Comparison of ENCODE assay signal across 9 cellular contexts in the genomic region with DNA sequence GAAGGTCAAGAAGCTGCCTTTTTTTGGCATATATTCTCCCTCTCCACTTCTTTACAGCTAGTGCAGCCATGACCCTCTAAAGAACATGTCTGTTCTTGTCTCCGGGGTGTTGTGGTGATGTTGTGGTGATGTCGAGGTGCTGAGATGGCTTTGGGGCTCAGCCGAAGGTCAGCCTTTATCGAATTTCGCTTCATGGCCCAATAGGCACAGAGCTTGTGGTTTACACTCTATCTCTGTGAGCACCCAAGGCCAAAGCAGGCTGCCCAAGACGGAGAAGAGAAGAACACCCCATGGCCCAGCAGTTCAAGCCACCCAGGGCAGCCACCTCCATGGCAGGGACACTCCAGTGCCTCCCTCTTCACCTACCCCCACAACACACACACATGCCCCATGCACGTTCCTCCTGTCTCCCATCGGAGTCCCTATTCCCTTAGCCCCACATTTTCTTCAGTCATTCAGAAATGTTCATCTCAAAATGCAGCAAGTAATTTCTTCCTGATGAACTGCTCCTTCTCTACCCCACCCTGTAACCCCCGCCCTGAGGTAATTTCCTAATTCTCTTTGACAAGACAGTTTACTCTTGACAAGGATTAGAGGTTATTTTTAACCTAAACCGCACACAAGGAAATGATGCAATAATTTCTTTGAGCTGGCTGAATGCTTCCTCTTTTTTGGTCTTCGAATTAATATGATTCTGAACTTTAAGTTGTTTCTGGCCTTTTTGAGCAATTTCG. TPM values are rescaled to one million over a fixed set of nuclear protein-coding genes. Genes with fewer than 3 reads are reported as not detected.
DNase-seq lines count a peak whose midpoint lies in the region; ATAC-seq, FAIRE-seq and TF ChIP-seq lines count a peak whose summit lies in the region.
"Had no signal": no experiment of that assay in that cellular context is flagged by ENCODE, and none has a peak within 500 bp of the region (broad histone marks: within the 10 kb centered on the region; RNA-seq: fewer than 3 reads in every experiment).

No MANE protein-coding gene starts in this region.

- H3K4me2 ChIP-seq in Karpas-422 (ENCODE audit: low read depth, low read length, poor library complexity, severe bottlenecking) (peak overlapping the region; percentile 72), K562 (ENCODE audit: insufficient read depth, low read length) (peak overlapping the region; percentile 60; the same call in 1 of the 2 replicates)

- WGBS in K562 (ENCODE audit: insufficient coverage, low coverage, missing lambda C conversion rate), result 6% methylated on average over 11 of the region's 12 CpGs

- peak overlapping the region; percentile 56 for H3K4me3 Mint-ChIP-seq in activated CD4-positive, alpha-beta T cell treated with anti-CD3 and anti-CD28 coated beads, Interleukin-2, amount 10 ng/mL, durations not matched to agents 24 days and 14 days
- no peak overlapping the region for H3K4me3 Mint-ChIP-seq in type B pancreatic cell

- no peaks in the 10 kb centered on the region for H3K9me3 ChIP-seq in Karpas-422 (ENCODE audit: low read length)
- no peaks in the 10 kb centered on the region for H3K9me3 ChIP-seq in K562 (replicated peaks; ENCODE audit: control insufficient read depth, insufficient read depth, low read depth, low read length)

- peaks cover 26% of the 10 kb centered on the region for H3K4me1 Mint-ChIP-seq in activated CD4-positive, alpha-beta T cell treated with anti-CD3 and anti-CD28 coated beads, Interleukin-2, amount 10 ng/mL, durations not matched to agents 24 days and 14 days
- peaks cover 35% of the 10 kb centered on the region for H3K4me1 Mint-ChIP-seq in type B pancreatic cell (ENCODE audit: unreplicated experiment)

- CTCF ChIA-PET in K562 (lab: Yijun Ruan, JAX; ENCODE audit: low intra/inter-chr PET ratio), result no interaction called here

- peaks cover 2% of the 10 kb centered on the region for H3K36me3 Mint-ChIP-seq in activated CD4-positive, alpha-beta T cell treated with anti-CD3 and anti-CD28 coated beads, Interleukin-2, amount 10 ng/mL, durations not matched to agents 24 days and 14 days (ENCODE audit: low read depth)
- H3K36me3 Mint-ChIP-seq in type B pancreatic cell, result no peaks in the 10 kb centered on the region

- H3K27me3 ChIP-seq in Karpas-422 (ENCODE audit: low read length) (no peaks in the 10 kb centered on the region), K562 (ENCODE audit: control insufficient read depth in 2 of 2, insufficient read depth in 2 of 2, low read length in 2 of 2) (no peaks in the 10 kb centered on the region; a peak in 1 of 5 replicates)

- no peaks in the 10 kb centered on the region for H3K36me3 ChIP-seq in Karpas-422 (ENCODE audit: insufficient read depth, low read length)
- H3K36me3 ChIP-seq in K562 (ENCODE audit: control insufficient read depth, insufficient read depth, low read length), result no peaks in the 10 kb centered on the region

- in situ Hi-C loops in K562 (cut with MboI), result no loop called here

- TF ChIP-seq POLR2A in K562 (conservative IDR thresholded peaks at IDR 0.05), result no peak

- TF ChIP-seq RAD21 in K562 (CRISPR knock-in tag; conservative IDR thresholded peaks at IDR 0.05 in 1 of 2, IDR thresholded peaks at IDR 0.05 in 1 of 2), result peak; percentile 11 to 28; a peak in 1 of 4 replicates

- FAIRE-seq in K562 (lab: Jason Lieb, UNC), result peak; percentile 72

- BruUV-seq in K562 (replicated peaks; lab: Mats Ljungman, UMichigan), result no TSS peak

- intact Hi-C loops in activated CD4-positive, alpha-beta T cell treated with anti-CD3 and anti-CD28 coated beads, Interleukin-2, amount 10 ng/mL, durations not matched to agents 24 days and 14 days (cut with micrococcal nuclease), result no loop called here
- intact Hi-C loops in K562 (cut with micrococcal nuclease), result loop anchor here (10.0 kb wide), 1 partner anchor 170 kb away; the partner anchor contains the start of genes DCLRE1A and NHLRC2

- H3K4me1 ChIP-seq in Karpas-422 (ENCODE audit: low read length) (peaks cover 25% of the 10 kb centered on the region), K562 (replicated peaks in 1 of 2; ENCODE audit: control insufficient read depth in 2 of 2, insufficient read depth in 2 of 2, low read length in 2 of 2) (peaks cover 5 to 15% of the 10 kb centered on the region in 2 experiments; a peak in 4 of 5 replicates)

- ATAC-seq in GM21825 (IDR thresholded peaks at IDR 0.05; ENCODE audit: unreplicated experiment) (peak; percentile 67), K562 (peak; percentile 84)

- H2AFZ ChIP-seq in Karpas-422 (ENCODE audit: low read length) (peak overlapping the region; percentile 44; the same call in 1 of the 2 replicates), K562 (ENCODE audit: low read depth, low read length) (peak overlapping the region; percentile 81)

- TF ChIP-seq CTCF in K562 (IDR thresholded peaks at IDR 0.05 in 2 of 3, conservative IDR thresholded peaks at IDR 0.05 in 1 of 3; ENCODE audit: insufficient read depth in 2 of 3, low read depth in 1 of 3, low read length in 3 of 3), result no peak
- TF ChIP-seq CTCF in type B pancreatic cell (conservative IDR thresholded peaks at IDR 0.05), result no peak

- no peaks in the 10 kb centered on the region for H3K9me1 ChIP-seq in K562 (ENCODE audit: control insufficient read depth, insufficient read depth, low read length)

- POLR2A ChIA-PET in K562 (lab: Yijun Ruan, JAX), result no interaction called here

- peaks cover 6% of the 10 kb centered on the region for H3K9me3 Mint-ChIP-seq in activated CD4-positive, alpha-beta T cell treated with anti-CD3 and anti-CD28 coated beads, Interleukin-2, amount 10 ng/mL, durations not matched to agents 24 days and 14 days
- peaks cover 5% of the 10 kb centered on the region for H3K9me3 Mint-ChIP-seq in type B pancreatic cell

- H3K27ac Mint-ChIP-seq in activated CD4-positive, alpha-beta T cell treated with anti-CD3 and anti-CD28 coated beads, Interleukin-2, amount 10 ng/mL, durations not matched to agents 24 days and 14 days, result no peak overlapping the region
- peak overlapping the region; percentile 5 for H3K27ac Mint-ChIP-seq in type B pancreatic cell

- no peak for DNase-seq in activated CD4-positive, alpha-beta T cell treated with anti-CD3 and anti-CD28 coated beads, Interleukin-2, amount 10 ng/mL, durations not matched to agents 24 days and 14 days
- DNase-seq in activated CD4-positive, alpha-beta T cell treated with anti-CD3 and anti-CD28 coated beads for 48 hours, result no peak
- DNase-seq in Karpas-422 (peak; percentile 90), K562 (ENCODE audit: extremely low read depth in 1 of 4, low spot score in 3 of 4) (peak in 2 of 4 experiments; percentile 25), type B pancreatic cell (ENCODE audit: extremely low spot score, unreplicated experiment) (no peak), NCI-H748 treated with DMSO at 0.1 percent for 48 hours (lab: John Stamatoyannopoulos, UW) (no peak), NCI-H1092 (lab: John Stamatoyannopoulos, UW) (no peak)

- TF ChIP-seq EP300 in K562 (IDR thresholded peaks at IDR 0.05; ENCODE audit: low read length), result peak; percentile 74

- peaks cover 47% of the 10 kb centered on the region for H3K27me3 Mint-ChIP-seq in activated CD4-positive, alpha-beta T cell treated with anti-CD3 and anti-CD28 coated beads, Interleukin-2, amount 10 ng/mL, durations not matched to agents 24 days and 14 days
- H3K27me3 Mint-ChIP-seq in type B pancreatic cell, result peaks cover 33% of the 10 kb centered on the region

- peak overlapping the region; percentile 58 for H3K9ac ChIP-seq in Karpas-422 (ENCODE audit: low read length)
- peak overlapping the region in 1 of 2 experiments; percentile 38; a peak in 1 of 4 replicates for H3K9ac ChIP-seq in K562 (ENCODE audit: insufficient read depth in 1 of 2, low read depth in 2 of 2, low read length in 2 of 2)

- peak overlapping the region; percentile 30; the same call in 1 of the 2 replicates for H3K27ac ChIP-seq in Karpas-422 (ENCODE audit: low read length)
- H3K27ac ChIP-seq in K562 (ENCODE audit: extremely low read depth, low read depth, low read length), result peak overlapping the region; percentile 76

- H3K9me2 ChIP-seq in Karpas-422 (replicated peaks; ENCODE audit: insufficient read depth, low read length), result no peaks in the 10 kb centered on the region

- H3K79me2 ChIP-seq in Karpas-422 (ENCODE audit: low read length), result no peaks in the 10 kb centered on the region
- H3K79me2 ChIP-seq in K562 (ENCODE audit: control insufficient read depth, insufficient read depth, low read length), result no peaks in the 10 kb centered on the region

- H3K4me3 ChIP-seq in Karpas-422 (ENCODE audit: low read length) (peak overlapping the region; percentile 55), K562 (no peak overlapping the region)

- no peaks in the 10 kb centered on the region for H4K20me1 ChIP-seq in Karpas-422 (ENCODE audit: insufficient read depth, low read depth, low read length)
- H4K20me1 ChIP-seq in K562 (replicated peaks; ENCODE audit: control insufficient read depth, insufficient read depth, low read length), result no peaks in the 10 kb centered on the region

TF ChIP-seq in K562, 482 proteins besides CTCF, POLR2A, EP300 and RAD21 (continues in another document):
- TF ChIP-seq CEBPG (CRISPR knock-in tag; IDR thresholded peaks at IDR 0.05), result peak; percentile 86
- TF ChIP-seq CEBPG (tag; conservative IDR thresholded peaks at IDR 0.05 in 1 of 2, IDR thresholded peaks at IDR 0.05 in 1 of 2), result peak; percentile 99 to 100
- peak; percentile 41 for TF ChIP-seq HDAC3 (IDR thresholded peaks at IDR 0.05; ENCODE audit: borderline replicate concordance, partially characterized antibody)

RNA-seq across cellular contexts. Expression of gene ADRB1, which starts 18.6 kb away (rescaled TPM):
- not detected in 2 replicates for total RNA-seq in activated CD4-positive, alpha-beta T cell treated with anti-CD3 and anti-CD28 coated beads, Interleukin-2, amount 10 ng/mL, durations not matched to agents 24 days and 14 days
- not detected in 2 replicates for total RNA-seq in Karpas-422 (2014; rRNA removed; shearing (Covaris generic); ENCODE audit: low replicate concordance)
- not detected in 2 replicates for total RNA-seq in K562 (2011; cell fraction: chromatin; rRNA removed; ENCODE audit: low replicate concordance)
- not detected in 2 replicates for total RNA-seq in K562 (2011; cell fraction: nucleolus; rRNA removed)
- total RNA-seq in K562 (2011; cell fraction: nucleoplasm; rRNA removed), result not detected in 2 replicates
- 0.09 and 0.12 TPM in 2 replicates for total RNA-seq in K562 (2014; rRNA removed)
- total RNA-seq in K562 (2014; rRNA removed; fragmentation: Illumina TruSeq; extraction: Trizol), result 0.06 TPM in 1 of 2 replicates, not detected in the other
- total RNA-seq in K562 (2015; rRNA removed; fragmentation: Illumina TruSeq; extraction: Trizol), result not detected in 2 replicates
- 0.07 and 0.11 TPM in 2 replicates for total RNA-seq in K562 (2021)
- polyA plus RNA-seq in K562 (2011; rRNA removed), result 0.07 TPM in 1 of 2 replicates, not detected in the other
- 0.01 TPM in 1 of 2 replicates, not detected in the other for polyA plus RNA-seq in K562 (2011; cell fraction: cytosol; rRNA removed)
- 0.15 TPM in 1 of 2 replicates, not detected in the other for polyA plus RNA-seq in K562 (2011; cell fraction: nucleus; rRNA removed)
- 0.10 TPM in 1 of 2 replicates, not detected in the other for polyA plus RNA-seq in K562 (2012)
- not detected in 2 replicates for polyA plus RNA-seq in K562 (2014; fragmentation: Illumina TruSeq; extraction: Trizol)
- under 1 TPM in 1 of 2 experiments, not detected in 1; 0.07 TPM for polyA plus RNA-seq in K562 (2014; fragmentation: Nextera tagmentation; extraction: Ambion mirVana)
- polyA plus RNA-seq in K562 (2014; rRNA removed), result not detected in 2 replicates
- 0.09 TPM in 1 of 2 replicates, not detected in the other for polyA minus RNA-seq in K562 (2011; rRNA and poly(A)+ RNA removed)
- not detected in 2 replicates for polyA minus RNA-seq in K562 (2011; cell fraction: cytosol; rRNA and poly(A)+ RNA removed)
- polyA minus RNA-seq in K562 (2011; cell fraction: nucleus; rRNA and poly(A)+ RNA removed), result 0.33 TPM in 1 of 2 replicates, not detected in the other
- total RNA-seq in type B pancreatic cell (ENCODE audit: low replicate concordance), result 1.4 and 2.0 TPM in 2 replicates
- polyA plus RNA-seq: BJ had no signal
